ENCODE assay signal across 1 cellular context in the genomic region with DNA sequence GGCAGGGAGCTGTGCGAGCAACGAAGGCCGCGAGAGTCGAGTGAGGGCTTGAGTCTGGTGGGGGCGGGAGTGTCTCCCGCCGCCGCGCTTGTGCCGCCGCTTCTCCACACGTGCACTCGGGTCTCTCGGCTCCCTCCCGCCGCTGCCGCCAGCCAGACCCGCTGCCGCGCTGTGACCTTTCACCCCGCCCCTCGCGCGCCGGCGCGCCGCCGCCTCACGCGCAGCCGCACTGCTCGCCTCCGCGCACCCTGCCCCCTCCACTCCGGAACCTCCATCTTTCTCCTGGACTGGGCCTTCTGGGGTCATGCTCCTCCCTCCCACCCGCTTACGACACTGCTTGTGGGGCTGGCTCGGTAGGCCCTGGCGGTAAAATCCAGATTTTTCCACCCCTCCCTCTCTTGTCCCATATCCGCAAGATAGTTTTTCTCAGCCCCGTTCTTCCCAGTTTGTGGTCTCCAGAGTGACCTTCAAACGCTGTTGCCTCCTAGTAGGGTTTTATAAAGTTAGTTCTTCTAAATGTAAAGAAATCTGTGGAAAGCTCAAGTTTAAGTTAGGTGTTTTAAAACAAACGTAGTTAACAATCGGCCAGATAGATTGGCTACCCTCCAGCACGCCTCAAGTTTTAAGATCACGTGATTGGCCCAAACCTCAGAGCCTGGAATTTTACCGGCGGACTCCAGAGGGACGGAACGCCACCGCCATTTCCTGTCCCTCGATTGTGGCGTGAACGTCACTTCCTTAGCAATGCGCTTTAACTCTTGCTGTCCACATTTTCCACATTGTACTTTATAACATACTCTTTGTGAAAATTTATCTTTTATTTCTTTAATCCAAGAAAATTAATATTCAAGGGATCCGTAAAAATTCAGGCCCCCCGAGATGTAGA.
TF ChIP-seq lines count a peak whose summit lies in the region.

A gene (minus strand): TSS at position 181 of the 886 bp plus-strand sequence. CDS start 300 bp downstream, outside the sequence.

TF ChIP-seq in K562, 482 proteins besides CTCF, POLR2A, EP300 and RAD21 (continued from another document and continues in another):
- TF ChIP-seq, protein P1, sequence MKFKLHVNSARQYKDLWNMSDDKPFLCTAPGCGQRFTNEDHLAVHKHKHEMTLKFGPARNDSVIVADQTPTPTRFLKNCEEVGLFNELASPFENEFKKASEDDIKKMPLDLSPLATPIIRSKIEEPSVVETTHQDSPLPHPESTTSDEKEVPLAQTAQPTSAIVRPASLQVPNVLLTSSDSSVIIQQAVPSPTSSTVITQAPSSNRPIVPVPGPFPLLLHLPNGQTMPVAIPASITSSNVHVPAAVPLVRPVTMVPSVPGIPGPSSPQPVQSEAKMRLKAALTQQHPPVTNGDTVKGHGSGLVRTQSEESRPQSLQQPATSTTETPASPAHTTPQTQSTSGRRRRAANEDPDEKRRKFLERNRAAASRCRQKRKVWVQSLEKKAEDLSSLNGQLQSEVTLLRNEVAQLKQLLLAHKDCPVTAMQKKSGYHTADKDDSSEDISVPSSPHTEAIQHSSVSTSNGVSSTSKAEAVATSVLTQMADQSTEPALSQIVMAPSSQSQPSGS (CRISPR knock-in tag; IDR thresholded peaks at IDR 0.05) = no peak
- TF ChIP-seq MAFG (tag; conservative IDR thresholded peaks at IDR 0.05) (no peak), ZNF197 (CRISPR knock-in tag; IDR thresholded peaks at IDR 0.05; ENCODE audit: low read depth) (no peak), HMGN3 (IDR thresholded peaks at IDR 0.05; ENCODE audit: borderline replicate concordance, extremely low read depth, insufficient read length, low read depth, low read length) (peak; percentile 8), ZNF316 (IDR thresholded peaks at IDR 0.05) (no peak), PTBP1 (IDR thresholded peaks at IDR 0.05; ENCODE audit: low read depth, low read length) (no peak), KAT7 (CRISPR knock-in tag; IDR thresholded peaks at IDR 0.05; ENCODE audit: borderline replicate concordance) (no peak), POU5F1 (IDR thresholded peaks at IDR 0.05; ENCODE audit: borderline replicate concordance, low read depth, low read length, partially characterized antibody) (no peak), PTTG1 (tag; IDR thresholded peaks at IDR 0.05; ENCODE audit: low read depth) (no peak), SAFB2 (IDR thresholded peaks at IDR 0.05; ENCODE audit: borderline replicate concordance, low read depth, low read length, severe bottlenecking) (no peak), BRF1 (IDR thresholded peaks at IDR 0.05; ENCODE audit: borderline replicate concordance, extremely low read depth, insufficient read length) (no peak), SMAD1 (IDR thresholded peaks at IDR 0.05; ENCODE audit: low read depth, low read length, partially characterized antibody) (no peak), C11orf30 (IDR thresholded peaks at IDR 0.05; ENCODE audit: low read depth) (peak; percentile 38; the same call in 1 of the 2 replicates), ZNF41 (CRISPR knock-in tag; conservative IDR thresholded peaks at IDR 0.05) (no peak), ZNF253 (CRISPR knock-in tag; conservative IDR thresholded peaks at IDR 0.05) (no peak), HMG20A (CRISPR knock-in tag; conservative IDR thresholded peaks at IDR 0.05) (no peak), ZNF431 (CRISPR knock-in tag; IDR thresholded peaks at IDR 0.05) (no peak), KLF6 (CRISPR knock-in tag; IDR thresholded peaks at IDR 0.05; ENCODE audit: borderline replicate concordance) (no peak), NFIX (CRISPR knock-in tag; IDR thresholded peaks at IDR 0.05; ENCODE audit: low read depth) (no peak), FOS (IDR thresholded peaks at IDR 0.05; ENCODE audit: extremely low read depth, insufficient read length) (no peak), GATAD2A (IDR thresholded peaks at IDR 0.05) (no peak), SREBF2 (CRISPR knock-in tag; IDR thresholded peaks at IDR 0.05) (no peak), ZC3H11A (IDR thresholded peaks at IDR 0.05; ENCODE audit: low read depth, low read length) (no peak), ZNF695 (CRISPR knock-in tag; IDR thresholded peaks at IDR 0.05) (no peak), ATF1 (CRISPR knock-in tag; IDR thresholded peaks at IDR 0.05) (no peak), ATF1 (tag; IDR thresholded peaks at IDR 0.05) (peak; percentile 85), SAP30 (IDR thresholded peaks at IDR 0.05; ENCODE audit: borderline replicate concordance, insufficient read depth, low read depth, low read length, poor library complexity, severe bottlenecking) (no peak), FOXJ3 (CRISPR knock-in tag; IDR thresholded peaks at IDR 0.05) (no peak)
- TF ChIP-seq, protein P2, sequence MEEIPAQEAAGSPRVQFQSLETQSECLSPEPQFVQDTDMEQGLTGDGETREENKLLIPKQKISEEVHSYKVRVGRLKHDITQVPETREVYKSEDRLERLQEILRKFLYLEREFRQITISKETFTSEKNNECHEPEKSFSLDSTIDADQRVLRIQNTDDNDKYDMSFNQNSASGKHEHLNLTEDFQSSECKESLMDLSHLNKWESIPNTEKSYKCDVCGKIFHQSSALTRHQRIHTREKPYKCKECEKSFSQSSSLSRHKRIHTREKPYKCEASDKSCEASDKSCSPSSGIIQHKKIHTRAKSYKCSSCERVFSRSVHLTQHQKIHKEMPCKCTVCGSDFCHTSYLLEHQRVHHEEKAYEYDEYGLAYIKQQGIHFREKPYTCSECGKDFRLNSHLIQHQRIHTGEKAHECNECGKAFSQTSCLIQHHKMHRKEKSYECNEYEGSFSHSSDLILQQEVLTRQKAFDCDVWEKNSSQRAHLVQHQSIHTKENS (CRISPR knock-in tag; IDR thresholded peaks at IDR 0.05) = no peak
- TF ChIP-seq, protein P3, sequence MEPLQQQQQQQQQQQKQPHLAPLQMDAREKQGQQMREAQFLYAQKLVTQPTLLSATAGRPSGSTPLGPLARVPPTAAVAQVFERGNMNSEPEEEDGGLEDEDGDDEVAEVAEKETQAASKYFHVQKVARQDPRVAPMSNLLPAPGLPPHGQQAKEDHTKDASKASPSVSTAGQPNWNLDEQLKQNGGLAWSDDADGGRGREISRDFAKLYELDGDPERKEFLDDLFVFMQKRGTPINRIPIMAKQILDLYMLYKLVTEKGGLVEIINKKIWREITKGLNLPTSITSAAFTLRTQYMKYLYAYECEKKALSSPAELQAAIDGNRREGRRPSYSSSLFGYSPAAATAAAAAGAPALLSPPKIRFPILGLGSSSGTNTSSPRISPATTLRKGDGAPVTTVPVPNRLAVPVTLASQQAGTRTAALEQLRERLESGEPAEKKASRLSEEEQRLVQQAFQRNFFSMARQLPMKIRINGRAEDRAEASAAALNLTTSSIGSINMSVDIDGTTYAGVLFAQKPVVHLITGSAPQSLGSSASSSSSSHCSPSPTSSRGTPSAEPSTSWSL (CRISPR knock-in tag; IDR thresholded peaks at IDR 0.05; ENCODE audit: borderline replicate concordance) = no peak
- TF ChIP-seq, protein P4, sequence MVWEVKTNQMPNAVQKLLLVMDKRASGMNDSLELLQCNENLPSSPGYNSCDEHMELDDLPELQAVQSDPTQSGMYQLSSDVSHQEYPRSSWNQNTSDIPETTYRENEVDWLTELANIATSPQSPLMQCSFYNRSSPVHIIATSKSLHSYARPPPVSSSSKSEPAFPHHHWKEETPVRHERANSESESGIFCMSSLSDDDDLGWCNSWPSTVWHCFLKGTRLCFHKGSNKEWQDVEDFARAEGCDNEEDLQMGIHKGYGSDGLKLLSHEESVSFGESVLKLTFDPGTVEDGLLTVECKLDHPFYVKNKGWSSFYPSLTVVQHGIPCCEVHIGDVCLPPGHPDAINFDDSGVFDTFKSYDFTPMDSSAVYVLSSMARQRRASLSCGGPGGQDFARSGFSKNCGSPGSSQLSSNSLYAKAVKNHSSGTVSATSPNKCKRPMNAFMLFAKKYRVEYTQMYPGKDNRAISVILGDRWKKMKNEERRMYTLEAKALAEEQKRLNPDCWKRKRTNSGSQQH (CRISPR knock-in tag; IDR thresholded peaks at IDR 0.05) = peak; percentile 35; the same call in 1 of the 2 replicates
- TF ChIP-seq, protein P5, sequence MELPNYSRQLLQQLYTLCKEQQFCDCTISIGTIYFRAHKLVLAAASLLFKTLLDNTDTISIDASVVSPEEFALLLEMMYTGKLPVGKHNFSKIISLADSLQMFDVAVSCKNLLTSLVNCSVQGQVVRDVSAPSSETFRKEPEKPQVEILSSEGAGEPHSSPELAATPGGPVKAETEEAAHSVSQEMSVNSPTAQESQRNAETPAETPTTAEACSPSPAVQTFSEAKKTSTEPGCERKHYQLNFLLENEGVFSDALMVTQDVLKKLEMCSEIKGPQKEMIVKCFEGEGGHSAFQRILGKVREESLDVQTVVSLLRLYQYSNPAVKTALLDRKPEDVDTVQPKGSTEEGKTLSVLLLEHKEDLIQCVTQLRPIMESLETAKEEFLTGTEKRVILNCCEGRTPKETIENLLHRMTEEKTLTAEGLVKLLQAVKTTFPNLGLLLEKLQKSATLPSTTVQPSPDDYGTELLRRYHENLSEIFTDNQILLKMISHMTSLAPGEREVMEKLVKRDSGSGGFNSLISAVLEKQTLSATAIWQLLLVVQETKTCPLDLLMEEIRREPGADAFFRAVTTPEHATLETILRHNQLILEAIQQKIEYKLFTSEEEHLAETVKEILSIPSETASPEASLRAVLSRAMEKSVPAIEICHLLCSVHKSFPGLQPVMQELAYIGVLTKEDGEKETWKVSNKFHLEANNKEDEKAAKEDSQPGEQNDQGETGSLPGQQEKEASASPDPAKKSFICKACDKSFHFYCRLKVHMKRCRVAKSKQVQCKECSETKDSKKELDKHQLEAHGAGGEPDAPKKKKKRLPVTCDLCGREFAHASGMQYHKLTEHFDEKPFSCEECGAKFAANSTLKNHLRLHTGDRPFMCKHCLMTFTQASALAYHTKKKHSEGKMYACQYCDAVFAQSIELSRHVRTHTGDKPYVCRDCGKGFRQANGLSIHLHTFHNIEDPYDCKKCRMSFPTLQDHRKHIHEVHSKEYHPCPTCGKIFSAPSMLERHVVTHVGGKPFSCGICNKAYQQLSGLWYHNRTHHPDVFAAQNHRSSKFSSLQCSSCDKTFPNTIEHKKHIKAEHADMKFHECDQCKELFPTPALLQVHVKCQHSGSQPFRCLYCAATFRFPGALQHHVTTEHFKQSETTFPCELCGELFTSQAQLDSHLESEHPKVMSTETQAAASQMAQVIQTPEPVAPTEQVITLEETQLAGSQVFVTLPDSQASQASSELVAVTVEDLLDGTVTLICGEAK (IDR thresholded peaks at IDR 0.05) = peak; percentile 95
- TF ChIP-seq, protein P5 (CRISPR knock-in tag; IDR thresholded peaks at IDR 0.05) = no peak
- TF ChIP-seq, protein P6, sequence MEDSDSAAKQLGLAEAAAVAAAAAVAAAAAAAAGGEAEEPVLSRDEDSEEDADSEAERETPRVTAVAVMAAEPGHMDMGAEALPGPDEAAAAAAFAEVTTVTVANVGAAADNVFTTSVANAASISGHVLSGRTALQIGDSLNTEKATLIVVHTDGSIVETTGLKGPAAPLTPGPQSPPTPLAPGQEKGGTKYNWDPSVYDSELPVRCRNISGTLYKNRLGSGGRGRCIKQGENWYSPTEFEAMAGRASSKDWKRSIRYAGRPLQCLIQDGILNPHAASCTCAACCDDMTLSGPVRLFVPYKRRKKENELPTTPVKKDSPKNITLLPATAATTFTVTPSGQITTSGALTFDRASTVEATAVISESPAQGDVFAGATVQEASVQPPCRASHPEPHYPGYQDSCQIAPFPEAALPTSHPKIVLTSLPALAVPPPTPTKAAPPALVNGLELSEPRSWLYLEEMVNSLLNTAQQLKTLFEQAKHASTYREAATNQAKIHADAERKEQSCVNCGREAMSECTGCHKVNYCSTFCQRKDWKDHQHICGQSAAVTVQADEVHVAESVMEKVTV (CRISPR knock-in tag; IDR thresholded peaks at IDR 0.05) = no peak
- TF ChIP-seq, protein P7, sequence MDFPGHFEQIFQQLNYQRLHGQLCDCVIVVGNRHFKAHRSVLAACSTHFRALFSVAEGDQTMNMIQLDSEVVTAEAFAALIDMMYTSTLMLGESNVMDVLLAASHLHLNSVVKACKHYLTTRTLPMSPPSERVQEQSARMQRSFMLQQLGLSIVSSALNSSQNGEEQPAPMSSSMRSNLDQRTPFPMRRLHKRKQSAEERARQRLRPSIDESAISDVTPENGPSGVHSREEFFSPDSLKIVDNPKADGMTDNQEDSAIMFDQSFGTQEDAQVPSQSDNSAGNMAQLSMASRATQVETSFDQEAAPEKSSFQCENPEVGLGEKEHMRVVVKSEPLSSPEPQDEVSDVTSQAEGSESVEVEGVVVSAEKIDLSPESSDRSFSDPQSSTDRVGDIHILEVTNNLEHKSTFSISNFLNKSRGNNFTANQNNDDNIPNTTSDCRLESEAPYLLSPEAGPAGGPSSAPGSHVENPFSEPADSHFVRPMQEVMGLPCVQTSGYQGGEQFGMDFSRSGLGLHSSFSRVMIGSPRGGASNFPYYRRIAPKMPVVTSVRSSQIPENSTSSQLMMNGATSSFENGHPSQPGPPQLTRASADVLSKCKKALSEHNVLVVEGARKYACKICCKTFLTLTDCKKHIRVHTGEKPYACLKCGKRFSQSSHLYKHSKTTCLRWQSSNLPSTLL (IDR thresholded peaks at IDR 0.05) = no peak
- TF ChIP-seq, protein P8, sequence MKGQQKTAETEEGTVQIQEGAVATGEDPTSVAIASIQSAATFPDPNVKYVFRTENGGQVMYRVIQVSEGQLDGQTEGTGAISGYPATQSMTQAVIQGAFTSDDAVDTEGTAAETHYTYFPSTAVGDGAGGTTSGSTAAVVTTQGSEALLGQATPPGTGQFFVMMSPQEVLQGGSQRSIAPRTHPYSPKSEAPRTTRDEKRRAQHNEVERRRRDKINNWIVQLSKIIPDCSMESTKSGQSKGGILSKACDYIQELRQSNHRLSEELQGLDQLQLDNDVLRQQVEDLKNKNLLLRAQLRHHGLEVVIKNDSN (CRISPR knock-in tag; IDR thresholded peaks at IDR 0.05) = peak; percentile 82
